Comparison of ENCODE assay signal across 17 cellular contexts in genomic region chr5:50716134-50716533, GRCh38.
"Had no signal": no experiment of that assay in that cellular context is flagged by ENCODE, and none has a peak within 500 bp of the region (broad histone marks: within the 10 kb centered on the region; RNA-seq: fewer than 3 reads in every experiment).

No MANE protein-coding gene starts in this region.

- H3K27me3 Mint-ChIP-seq: activated CD4-positive, alpha-beta T cell treated with anti-CD3 and anti-CD28 coated beads, Interleukin-2, amount 10 ng/mL, durations not matched to agents 24 days and 14 days; naive B cell; stimulated activated memory B cell treated with anti-CD40 and anti-IgM and Interleukin-4, amounts not matched to agents 10 μg/mL and 1 μg/mL and 100 μg/mL, for 72 hours; type B pancreatic cell had no signal

- H3K27me3 ChIP-seq: esophagus muscularis mucosa, testis had no signal

- H3K4me3 Mint-ChIP-seq: activated CD4-positive, alpha-beta T cell treated with anti-CD3 and anti-CD28 coated beads, Interleukin-2, amount 10 ng/mL, durations not matched to agents 24 days and 14 days; activated T-helper 1 cell treated with anti-CD3 and anti-CD28 coated beads, Interleukin-12 subunit alpha, Interleukin-12 subunit beta, Interleukin-2, Interleukin-4 antibody, amounts not matched to agents 30 ng/mL and 10 ng/mL and 1 ng/mL, durations not matched to agents 14 hours and 24 hours and 36 hours; naive B cell; stimulated activated memory B cell treated with anti-CD40 and anti-IgM and Interleukin-4, amounts not matched to agents 10 μg/mL and 1 μg/mL and 100 μg/mL, for 72 hours; type B pancreatic cell had no signal

- H3K27ac ChIP-seq: esophagus muscularis mucosa, parathyroid adenoma, testis had no signal

- ATAC-seq: mucosa of descending colon; sciatic nerve; stimulated activated memory B cell treated with anti-CD40 and anti-IgM and Interleukin-4, amounts not matched to agents 10 μg/mL and 1 μg/mL and 100 μg/mL, for 72 hours had no signal

- H3K36me3 ChIP-seq: esophagus muscularis mucosa had no signal

- H3K36me3 Mint-ChIP-seq: naive B cell; stimulated activated memory B cell treated with anti-CD40 and anti-IgM and Interleukin-4, amounts not matched to agents 10 μg/mL and 1 μg/mL and 100 μg/mL, for 72 hours; type B pancreatic cell had no signal

- H3K4me3 ChIP-seq: esophagus muscularis mucosa, mucosa of descending colon, testis had no signal

- H3K27ac Mint-ChIP-seq: activated CD4-positive, alpha-beta T cell treated with anti-CD3 and anti-CD28 coated beads, Interleukin-2, amount 10 ng/mL, durations not matched to agents 24 days and 14 days; activated T-helper 1 cell treated with anti-CD3 and anti-CD28 coated beads, Interleukin-12 subunit alpha, Interleukin-12 subunit beta, Interleukin-2, Interleukin-4 antibody, amounts not matched to agents 30 ng/mL and 10 ng/mL and 1 ng/mL, durations not matched to agents 14 hours and 24 hours and 36 hours; type B pancreatic cell had no signal

- H3K9me3 ChIP-seq: esophagus muscularis mucosa, mucosa of descending colon, testis had no signal

- DNase-seq: activated CD4-positive, alpha-beta T cell treated with anti-CD3 and anti-CD28 coated beads, Interleukin-2, amount 10 ng/mL, durations not matched to agents 24 days and 14 days; effector CD8-positive, alpha-beta T cell; mesenchymal stem cell; mucosa of descending colon; naive B cell; stimulated activated CD4-positive, alpha-beta T cell treated with anti-CD3 and anti-CD28 coated beads, Interleukin-4, amount 100 ng/mL, for 24 hours; T1000; testis had no signal

- H3K4me1 ChIP-seq: testis had no signal

- FAIRE-seq: astrocyte, bronchial epithelial cell, endothelial cell of umbilical vein had no signal

- H3K9me3 Mint-ChIP-seq: activated T-helper 1 cell treated with anti-CD3 and anti-CD28 coated beads, Interleukin-12 subunit alpha, Interleukin-12 subunit beta, Interleukin-2, Interleukin-4 antibody, amounts not matched to agents 30 ng/mL and 10 ng/mL and 1 ng/mL, durations not matched to agents 14 hours and 24 hours and 36 hours; naive B cell; stimulated activated memory B cell treated with anti-CD40 and anti-IgM and Interleukin-4, amounts not matched to agents 10 μg/mL and 1 μg/mL and 100 μg/mL, for 72 hours; type B pancreatic cell had no signal
